ENCODE assay signal across 20 cellular contexts in the genomic region with DNA sequence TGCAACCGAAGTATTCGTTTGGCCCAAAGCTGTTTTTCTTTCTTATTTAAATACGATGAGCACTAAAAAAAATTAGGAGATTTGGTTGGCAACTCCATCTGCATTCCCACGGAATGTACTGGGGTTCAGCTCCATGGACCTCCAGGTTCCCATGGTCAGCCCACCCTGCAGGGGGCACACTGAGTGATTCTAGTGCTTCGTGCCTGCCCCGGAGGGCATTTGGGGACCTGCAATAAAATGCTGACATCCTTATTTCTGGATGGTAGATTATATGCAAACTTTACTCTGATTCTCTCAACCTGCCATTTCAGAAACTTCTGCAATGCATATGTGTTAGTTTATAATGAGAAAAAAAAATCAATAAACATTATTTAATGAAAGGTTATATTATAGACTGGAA.
A peak's percentile ranks its signal among the peaks of the same experiment; 100 is the strongest.
DNase-seq lines count a peak whose midpoint lies in the region; ATAC-seq, FAIRE-seq and TF ChIP-seq lines count a peak whose summit lies in the region.
"Had no signal": no experiment of that assay in that cellular context is flagged by ENCODE, and none has a peak within 500 bp of the region (broad histone marks: within the 10 kb centered on the region; RNA-seq: fewer than 3 reads in every experiment).

No MANE protein-coding gene starts in this region.

- in situ Hi-C loops in HepG2 (cut with HindIII; ENCODE audit: extremely low pct_ligation_motif_present, low pct_unique_long_range_greater_than_20kb): no loop called here

- H3K27ac ChIP-seq in HepG2 (ENCODE audit: extremely low read length, insufficient read depth, low read length) (no peak overlapping the region), right lobe of liver (no peak overlapping the region), WERI-Rb-1 (no peak overlapping the region)
- H3K27ac ChIP-seq: BLaER1 treated with 17β-estradiol and CSF1 and Interleukin-3, amounts not matched to agents 10 nM and 100 nM had no signal

- no peak overlapping the region for H2AFZ ChIP-seq in HepG2 (ENCODE audit: low read length)

- no peak for FAIRE-seq in HepG2 (lab: Jason Lieb, UNC)
- FAIRE-seq: HTR-8/SVneo had no signal

- no peak overlapping the region for H3K4me3 Mint-ChIP-seq in progenitor cell of endocrine pancreas (ENCODE audit: low read depth)
- H3K4me3 Mint-ChIP-seq in MCF 10A (ENCODE audit: unreplicated experiment): no peak overlapping the region

- CTCF ChIA-PET in HepG2 (lab: Yijun Ruan, JAX; ENCODE audit: low intra/inter-chr PET ratio, low total read pairs) (no interaction called here), MCF 10A (lab: Yijun Ruan, JAX) (no interaction called here)

- ATAC-seq in HepG2 (no peak), right lobe of liver (no peak)

- 35% methylated on average over 6 of the region's 6 CpGs for WGBS in HepG2 (ENCODE audit: low lambda C conversion rate)
- 67% methylated on average over 6 of the region's 6 CpGs for WGBS in right lobe of liver (ENCODE audit: insufficient coverage, low coverage, low lambda C conversion rate, missing lambda C conversion rate)

- H3K27ac Mint-ChIP-seq in progenitor cell of endocrine pancreas: no peak overlapping the region
- no peak overlapping the region for H3K27ac Mint-ChIP-seq in MCF 10A (ENCODE audit: low read depth, unreplicated experiment)

- POLR2A ChIA-PET in HepG2 (lab: Yijun Ruan, JAX) (no interaction called here), MCF 10A (lab: Yijun Ruan, JAX) (no interaction called here)

- H3K27me3 ChIP-seq in HepG2 (ENCODE audit: control insufficient read depth in 1 of 2, insufficient read depth in 2 of 2, low read length in 2 of 2) (peaks cover 0 to 6% of the 10 kb centered on the region in 2 experiments; a peak in 1 of 5 replicates), right lobe of liver (no peaks in the 10 kb centered on the region), WERI-Rb-1 (ENCODE audit: insufficient read depth, low read depth, severe bottlenecking) (no peaks in the 10 kb centered on the region)
- H3K27me3 ChIP-seq: BLaER1 treated with 17β-estradiol and CSF1 and Interleukin-3, amounts not matched to agents 10 nM and 100 nM; MG63 had no signal

- no peak overlapping the region for H3K4me3 ChIP-seq in HepG2 (replicated peaks in 1 of 3; ENCODE audit: insufficient read depth in 1 of 3, low read depth in 2 of 3, low read length in 3 of 3)
- H3K4me3 ChIP-seq in right lobe of liver: no peak overlapping the region
- no peak overlapping the region for H3K4me3 ChIP-seq in HFF-Myc (replicated peaks; ENCODE audit: low read depth, low read length)
- no peak overlapping the region for H3K4me3 ChIP-seq in WERI-Rb-1 (ENCODE audit: low read depth, low read length)
- H3K4me3 ChIP-seq: BLaER1 treated with 17β-estradiol and CSF1 and Interleukin-3, amounts not matched to agents 10 nM and 100 nM; HAP-1; MG63 had no signal

- H3K9me3 ChIP-seq in HepG2 (ENCODE audit: low read length): no peaks in the 10 kb centered on the region
- no peaks in the 10 kb centered on the region for H3K9me3 ChIP-seq in right lobe of liver
- no peaks in the 10 kb centered on the region for H3K9me3 ChIP-seq in WERI-Rb-1 (ENCODE audit: severe bottlenecking)
- H3K9me3 ChIP-seq: HAP-1, MG63 had no signal

- H3K27me3 Mint-ChIP-seq in progenitor cell of endocrine pancreas (no peaks in the 10 kb centered on the region), MCF 10A (ENCODE audit: insufficient read depth, unreplicated experiment) (no peaks in the 10 kb centered on the region)

- no TSS peak for BruUV-seq in HepG2 (replicated peaks; lab: Mats Ljungman, UMichigan)
- BruUV-seq in MCF 10A (replicated peaks; lab: Mats Ljungman, UMichigan): no TSS peak

- no peaks in the 10 kb centered on the region for H4K20me1 ChIP-seq in HepG2 (ENCODE audit: insufficient read depth, low read length)

- TF ChIP-seq POLR2A in HepG2 (IDR thresholded peaks at IDR 0.05; ENCODE audit: insufficient read depth in 1 of 2, low read depth in 2 of 2, low read length in 2 of 2) (no peak), right lobe of liver (IDR thresholded peaks at IDR 0.05) (no peak)

- no peak for TF ChIP-seq RAD21 in HepG2 (CRISPR knock-in tag; IDR thresholded peaks at IDR 0.05)

- no peaks in the 10 kb centered on the region for H3K4me1 ChIP-seq in HepG2 (ENCODE audit: insufficient read depth, low read length)
- no peaks in the 10 kb centered on the region for H3K4me1 ChIP-seq in right lobe of liver
- H3K4me1 ChIP-seq: HAP-1 had no signal

- no peak overlapping the region for H3K9ac ChIP-seq in HepG2 (ENCODE audit: insufficient read depth, low read depth, low read length)
- H3K9ac ChIP-seq: BLaER1 treated with 17β-estradiol and CSF1 and Interleukin-3, amounts not matched to agents 10 nM and 100 nM had no signal

- H3K36me3 Mint-ChIP-seq in progenitor cell of endocrine pancreas (ENCODE audit: insufficient read depth): peaks cover 13% of the 10 kb centered on the region
- peaks cover 10% of the 10 kb centered on the region for H3K36me3 Mint-ChIP-seq in MCF 10A (ENCODE audit: insufficient read depth, unreplicated experiment)

- H3K4me1 Mint-ChIP-seq in progenitor cell of endocrine pancreas (ENCODE audit: low read depth) (no peaks in the 10 kb centered on the region), MCF 10A (ENCODE audit: insufficient read depth, unreplicated experiment) (no peaks in the 10 kb centered on the region)

- TF ChIP-seq CTCF in HepG2 (CRISPR knock-in tag; IDR thresholded peaks at IDR 0.05) (no peak), right lobe of liver (IDR thresholded peaks at IDR 0.05) (no peak), HFF-Myc (IDR thresholded peaks at IDR 0.05; ENCODE audit: low read depth, low read length, missing control alignments) (peak; percentile 17), WERI-Rb-1 (IDR thresholded peaks at IDR 0.05; ENCODE audit: low read depth, low read length) (peak; percentile 15; the same call in 1 of the 2 replicates), progenitor cell of endocrine pancreas (IDR thresholded peaks at IDR 0.05; ENCODE audit: unreplicated experiment) (peak; percentile 28), MCF 10A (IDR thresholded peaks at IDR 0.05; ENCODE audit: unreplicated experiment) (no peak)

- H3K4me2 ChIP-seq in HepG2 (ENCODE audit: low read depth, low read length): no peak overlapping the region

- intact Hi-C loops in HepG2 (cut with micrococcal nuclease; ENCODE audit: unreplicated experiment) (no loop called here), right lobe of liver (cut with DNase I) (no loop called here), MCF 10A (cut with micrococcal nuclease) (no loop called here)

- H3K9me3 Mint-ChIP-seq in progenitor cell of endocrine pancreas (ENCODE audit: low read depth) (no peaks in the 10 kb centered on the region), MCF 10A (ENCODE audit: unreplicated experiment) (peaks cover 36% of the 10 kb centered on the region)

- H3K79me2 ChIP-seq in HepG2 (ENCODE audit: insufficient read depth, low read length): no peaks in the 10 kb centered on the region

- no peak for DNase-seq in HepG2 (ENCODE audit: low spot score)
- no peak for DNase-seq in right lobe of liver
- no peak for DNase-seq in HFF-Myc (ENCODE audit: extremely low read depth, low read depth)
- DNase-seq in WERI-Rb-1: no peak
- no peak for DNase-seq in progenitor cell of endocrine pancreas (ENCODE audit: low spot score, unreplicated experiment)
- DNase-seq in MCF 10A (ENCODE audit: unreplicated experiment): no peak
- DNase-seq in AG20443 (ENCODE audit: low spot score): no peak
- DNase-seq in cerebellar cortex (ENCODE audit: low spot score): no peak
- DNase-seq: DMS153, EL, KG1, MG63, NCI-H1105, NCI-H187, OCI-M1, RPMI8226, SW 1271 had no signal

- no peaks in the 10 kb centered on the region for H3K36me3 ChIP-seq in HepG2 (replicated peaks in 1 of 2; ENCODE audit: control insufficient read depth in 1 of 2, insufficient read depth in 2 of 2, low read length in 2 of 2)
- no peaks in the 10 kb centered on the region for H3K36me3 ChIP-seq in right lobe of liver
- H3K36me3 ChIP-seq in WERI-Rb-1: no peaks in the 10 kb centered on the region
- H3K36me3 ChIP-seq: HAP-1 had no signal

- TF ChIP-seq EP300 in HepG2 (IDR thresholded peaks at IDR 0.05; ENCODE audit: low read depth in 2 of 2, low read length in 2 of 2) (no peak), HepG2 (CRISPR knock-in tag; IDR thresholded peaks at IDR 0.05; ENCODE audit: borderline replicate concordance) (no peak)

TF ChIP-seq in HepG2, 621 proteins besides CTCF, POLR2A, EP300 and RAD21:
- no peak for TF ChIP-seq FOXJ3 (CRISPR knock-in tag; IDR thresholded peaks at IDR 0.05; ENCODE audit: borderline replicate concordance)
- peak; percentile 74 to 77 for TF ChIP-seq MAFK (conservative IDR thresholded peaks at IDR 0.05 in 1 of 2, IDR thresholded peaks at IDR 0.05 in 1 of 2; ENCODE audit: low read length in 2 of 2)
- TF ChIP-seq, protein P1, sequence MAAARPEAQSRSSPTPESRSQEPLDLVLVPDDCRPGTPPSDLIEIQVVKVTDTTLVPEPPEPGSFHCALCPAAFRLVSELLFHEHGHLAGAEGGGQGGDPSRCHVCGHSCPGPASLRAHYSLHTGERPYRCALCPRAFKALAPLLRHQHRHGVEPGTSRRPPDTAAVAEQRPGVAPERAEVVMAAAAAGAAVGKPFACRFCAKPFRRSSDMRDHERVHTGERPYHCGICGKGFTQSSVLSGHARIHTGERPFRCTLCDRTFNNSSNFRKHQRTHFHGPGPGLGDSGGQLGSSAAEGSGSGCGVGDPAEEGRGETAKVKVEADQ (CRISPR knock-in tag; IDR thresholded peaks at IDR 0.05; ENCODE audit: borderline replicate concordance): no peak
- peak; percentile 67 for TF ChIP-seq MAFF (IDR thresholded peaks at IDR 0.05; ENCODE audit: low read depth, low read length)
TF ChIP-seq in HepG2: peak in this region for 2.

Comparison
In these comparisons a context has a peak if more than half of its experiments do, and no peak if none do; other contexts are left out.
1. CTCF ChIP-seq: peak in HFF-Myc (single experiment), WERI-Rb-1 (single experiment) and progenitor cell of endocrine pancreas (single experiment); none in HepG2 (single experiment), right lobe of liver (0 of 4) and MCF 10A (single experiment).